In genomic region chr5:175657593-175658271, GRCh38 we compare ENCODE assay signal across 8 cellular contexts. TPM values are rescaled to one million over a fixed set of nuclear protein-coding genes. Genes with fewer than 3 reads are reported as not detected.
DNase-seq lines count a peak whose midpoint lies in the region; ATAC-seq lines count a peak whose summit lies in the region.

A gene with protein sequence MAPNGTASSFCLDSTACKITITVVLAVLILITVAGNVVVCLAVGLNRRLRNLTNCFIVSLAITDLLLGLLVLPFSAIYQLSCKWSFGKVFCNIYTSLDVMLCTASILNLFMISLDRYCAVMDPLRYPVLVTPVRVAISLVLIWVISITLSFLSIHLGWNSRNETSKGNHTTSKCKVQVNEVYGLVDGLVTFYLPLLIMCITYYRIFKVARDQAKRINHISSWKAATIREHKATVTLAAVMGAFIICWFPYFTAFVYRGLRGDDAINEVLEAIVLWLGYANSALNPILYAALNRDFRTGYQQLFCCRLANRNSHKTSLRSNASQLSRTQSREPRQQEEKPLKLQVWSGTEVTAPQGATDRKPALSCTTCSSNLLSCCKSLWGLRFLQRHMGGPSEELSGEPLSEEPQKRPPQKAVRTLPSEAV (plus strand): TSS chr5:175658071. CDS start chr5:175683234, 25,163 bp downstream.

- H3K36me3 ChIP-seq in HUES6 (ENCODE audit: control insufficient read depth, insufficient read depth, low read length) = no peaks in the 10 kb centered on the region

- no peak for DNase-seq in central memory CD8-positive, alpha-beta T cell (ENCODE audit: low spot score in 2 of 2)
- DNase-seq in medulla oblongata (ENCODE audit: extremely low spot score) (peak; percentile 24), dedifferentiated amniotic fluid mesenchymal stem cell (ENCODE audit: extremely low spot score) (no peak), ureter (ENCODE audit: low spot score) (no peak)
- DNase-seq in stimulated activated naive B cell treated with anti-CD40 and anti-IgM and Interleukin-4, amounts not matched to agents 10 μg/mL and 1 μg/mL and 100 μg/mL, for 72 hours = no peak

- H3K9me3 ChIP-seq in HUES6 (ENCODE audit: control insufficient read depth, insufficient read depth, low read depth, low read length) = no peaks in the 10 kb centered on the region

- ATAC-seq in central memory CD8-positive, alpha-beta T cell (replicated peaks; ENCODE audit: extremely low read depth, poor library complexity, severe bottlenecking) = peak; percentile 12
- peak in 1 of 2 donors; percentile 23 for ATAC-seq in stimulated activated naive B cell treated with anti-CD40 and anti-IgM and Interleukin-4, amounts not matched to agents 10 μg/mL and 1 μg/mL and 100 μg/mL, for 72 hours (replicated peaks)
- no peak for ATAC-seq in GM18870 (IDR thresholded peaks at IDR 0.05; ENCODE audit: unreplicated experiment)

- peak within 1 kb of the TSS; percentile 61 for H3K9ac ChIP-seq in HUES6 (ENCODE audit: low read length)

- peaks cover 35% of the 10 kb centered on the region for H3K27me3 ChIP-seq in HUES6 (ENCODE audit: control insufficient read depth, insufficient read depth, low read length)

- peaks cover 22% of the 10 kb centered on the region for H3K27me3 Mint-ChIP-seq in central memory CD8-positive, alpha-beta T cell
- peaks cover 49 to 62% of the 10 kb centered on the region in 2 donors for H3K27me3 Mint-ChIP-seq in stimulated activated naive B cell treated with anti-CD40 and anti-IgM and Interleukin-4, amounts not matched to agents 10 μg/mL and 1 μg/mL and 100 μg/mL, for 72 hours

- H3K4me3 ChIP-seq in HUES6 (ENCODE audit: low read depth, low read length) = peak within 1 kb of the TSS; percentile 84

- peaks cover 10% of the 10 kb centered on the region for H3K36me3 Mint-ChIP-seq in central memory CD8-positive, alpha-beta T cell (ENCODE audit: insufficient read depth)
- H3K36me3 Mint-ChIP-seq in stimulated activated naive B cell treated with anti-CD40 and anti-IgM and Interleukin-4, amounts not matched to agents 10 μg/mL and 1 μg/mL and 100 μg/mL, for 72 hours = peaks cover 3 to 9% of the 10 kb centered on the region in 2 donors

- H3K4me1 ChIP-seq in HUES6 (ENCODE audit: control insufficient read depth, insufficient read depth, low read length) = no peaks in the 10 kb centered on the region; the same call in 1 of the 2 replicates

- no peaks in the 10 kb centered on the region for H3K9me3 Mint-ChIP-seq in central memory CD8-positive, alpha-beta T cell
- H3K9me3 Mint-ChIP-seq in stimulated activated naive B cell treated with anti-CD40 and anti-IgM and Interleukin-4, amounts not matched to agents 10 μg/mL and 1 μg/mL and 100 μg/mL, for 72 hours = no peaks in the 10 kb centered on the region

- H3K27ac Mint-ChIP-seq in central memory CD8-positive, alpha-beta T cell (ENCODE audit: low read depth) = peak within 1 kb of the TSS; percentile 50
- H3K27ac Mint-ChIP-seq in stimulated activated naive B cell treated with anti-CD40 and anti-IgM and Interleukin-4, amounts not matched to agents 10 μg/mL and 1 μg/mL and 100 μg/mL, for 72 hours = no peak within 1 kb of the TSS

- intact Hi-C loops in T-helper 2 cell treated with Interferon-gamma antibody and Interleukin-4, amounts not matched to agents 100 ng/mL and 5 ng/mL, for 36 hours (cut with micrococcal nuclease) = loop anchor here (1.0 to 10.0 kb wide), 3 partner anchors 39 to 877 kb away; partner anchors contain the start of gene RNF44

- H3K4me3 Mint-ChIP-seq in central memory CD8-positive, alpha-beta T cell = peak within 1 kb of the TSS; percentile 86
- H3K4me3 Mint-ChIP-seq in stimulated activated naive B cell treated with anti-CD40 and anti-IgM and Interleukin-4, amounts not matched to agents 10 μg/mL and 1 μg/mL and 100 μg/mL, for 72 hours = peak within 1 kb of the TSS; percentile 86

- no peak within 1 kb of the TSS for H3K27ac ChIP-seq in HUES6 (ENCODE audit: low read depth, low read length)

- peaks cover 49% of the 10 kb centered on the region for H3K4me1 Mint-ChIP-seq in central memory CD8-positive, alpha-beta T cell
- H3K4me1 Mint-ChIP-seq in stimulated activated naive B cell treated with anti-CD40 and anti-IgM and Interleukin-4, amounts not matched to agents 10 μg/mL and 1 μg/mL and 100 μg/mL, for 72 hours = peaks cover 7 to 27% of the 10 kb centered on the region in 2 donors

RNA-seq across cellular contexts. Expression of the gene that starts here (rescaled TPM):
- 15.9 and 16.4 TPM in 2 replicates for total RNA-seq in T-helper 2 cell treated with Interferon-gamma antibody and Interleukin-4, amounts not matched to agents 100 ng/mL and 5 ng/mL, for 36 hours
- 5.7 TPM for total RNA-seq in ureter
